ENCODE assay signal across 8 cellular contexts in the genomic region with DNA sequence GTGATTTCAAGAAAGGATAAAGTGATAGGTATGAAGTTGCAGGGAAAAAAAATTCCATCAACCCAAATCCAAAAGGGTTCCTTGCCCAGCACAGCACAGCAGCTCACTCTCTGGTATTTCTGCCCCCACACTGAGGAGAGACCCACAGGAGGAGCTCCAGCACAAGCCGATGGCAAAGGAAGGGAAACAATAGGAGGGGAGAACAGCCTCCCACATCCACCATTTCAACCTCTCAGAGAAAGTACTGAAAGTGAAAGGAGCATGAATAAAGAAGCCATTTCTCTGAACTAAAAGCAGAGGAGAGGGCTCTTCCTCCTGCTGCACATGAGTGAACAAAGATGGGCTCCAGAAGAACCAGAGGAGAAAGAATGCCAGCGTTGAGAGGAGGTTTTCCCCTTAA. TPM values are rescaled to one million over a fixed set of nuclear protein-coding genes. Genes with fewer than 3 reads are reported as not detected.
DNase-seq lines count a peak whose midpoint lies in the region; ATAC-seq, FAIRE-seq and TF ChIP-seq lines count a peak whose summit lies in the region.

No MANE protein-coding gene starts in this region.

- H3K9me3 ChIP-seq in keratinocyte (ENCODE audit: control insufficient read depth, low read depth, low read length) (no peaks in the 10 kb centered on the region), PC-9 (ENCODE audit: insufficient read depth, low read depth) (no peaks in the 10 kb centered on the region)

- H4K20me1 ChIP-seq in keratinocyte (ENCODE audit: control insufficient read depth, extremely low read depth, insufficient read depth, low read length): no peaks in the 10 kb centered on the region
- no peaks in the 10 kb centered on the region for H4K20me1 ChIP-seq in PC-9 (ENCODE audit: insufficient read depth)

- H3K4me2 ChIP-seq in keratinocyte (ENCODE audit: control insufficient read depth, extremely low read depth, insufficient read depth, low read depth, low read length): peak overlapping the region; percentile 17
- H3K4me2 ChIP-seq in PC-9: no peak overlapping the region

- H3K27ac ChIP-seq in keratinocyte (ENCODE audit: control insufficient read depth, insufficient read depth, low read length) (peak overlapping the region; percentile 22), PC-9 (no peak overlapping the region)

- no peaks in the 10 kb centered on the region for H3K79me2 ChIP-seq in keratinocyte (ENCODE audit: control insufficient read depth, insufficient read depth, low read length)
- H3K79me2 ChIP-seq in PC-9 (ENCODE audit: low read depth): no peaks in the 10 kb centered on the region

- H3K27me3 ChIP-seq in keratinocyte (ENCODE audit: control insufficient read depth, extremely low read depth, insufficient read depth, low read length) (no peaks in the 10 kb centered on the region), PC-9 (ENCODE audit: insufficient read depth, low read depth) (no peaks in the 10 kb centered on the region)

- CTCF ChIA-PET in AG04449 (lab: Yijun Ruan, JAX) (interaction anchor here (0.7 to 1.6 kb wide), 3 partner anchors 54 to 339 kb away, joined by 3 to 5 read pairs (median 3); no protein-coding TSS in a partner anchor), PC-9 (lab: Charles Lee) (no interaction called here)

- dilution Hi-C loops in keratinocyte (cut with MboI; ENCODE audit: extremely low pct_ligation_motif_present, low sequenced_read_pairs): no loop called here

- H3K9me3 Mint-ChIP-seq in activated T-helper 17 cell treated with anti-CD3 and anti-CD28 coated beads, Interleukin-2, amount 50 U/mL, for 72 hours: no peaks in the 10 kb centered on the region

- H3K4me1 ChIP-seq in keratinocyte (ENCODE audit: control insufficient read depth, extremely low read depth, insufficient read depth, low read length) (peaks cover 42% of the 10 kb centered on the region), PC-9 (replicated peaks; ENCODE audit: insufficient read depth) (peaks cover 28% of the 10 kb centered on the region)

- TF ChIP-seq CTCF in AG04449 (IDR thresholded peaks at IDR 0.05; ENCODE audit: insufficient read depth, low read length, missing control alignments) (peak; percentile 45), keratinocyte (optimal IDR thresholded peaks at IDR 0.05 in 1 of 3, IDR thresholded peaks at IDR 0.05 in 1 of 3, conservative IDR thresholded peaks at IDR 0.05 in 1 of 3; ENCODE audit: extremely low read depth in 1 of 3, insufficient read depth in 2 of 3, low read length in 3 of 3) (peak in 1 of 3 experiments; percentile 18), PC-9 (conservative IDR thresholded peaks at IDR 0.05) (no peak)

- POLR2A ChIA-PET in AG04449 (lab: Yijun Ruan, JAX) (no interaction called here), PC-9 (lab: Charles Lee; ENCODE audit: unreplicated experiment) (no interaction called here)

- peak overlapping the region; percentile 0 for H3K27ac Mint-ChIP-seq in activated T-helper 17 cell treated with anti-CD3 and anti-CD28 coated beads, Interleukin-2, amount 50 U/mL, for 72 hours

- H3K9me2 ChIP-seq in PC-9 (ENCODE audit: insufficient read depth): no peaks in the 10 kb centered on the region

- H3K4me3 Mint-ChIP-seq in activated T-helper 17 cell treated with anti-CD3 and anti-CD28 coated beads, Interleukin-2, amount 50 U/mL, for 72 hours: peak overlapping the region; percentile 29

- H3K4me1 Mint-ChIP-seq in activated T-helper 17 cell treated with anti-CD3 and anti-CD28 coated beads, Interleukin-2, amount 50 U/mL, for 72 hours: peaks cover 9% of the 10 kb centered on the region

- H2AFZ ChIP-seq in keratinocyte (ENCODE audit: control insufficient read depth, low read length) (no peak overlapping the region), PC-9 (no peak overlapping the region)

- intact Hi-C loops in PC-9 (cut with micrococcal nuclease; ENCODE audit: unreplicated experiment): no loop called here

- H3K9me1 ChIP-seq in keratinocyte (ENCODE audit: control insufficient read depth, extremely low read depth, insufficient read depth, low read length): no peaks in the 10 kb centered on the region

- no TSS peak for BruUV-seq in PC-9 (replicated peaks; lab: Mats Ljungman, UMichigan)

- no peaks in the 10 kb centered on the region for H3K36me3 ChIP-seq in keratinocyte (ENCODE audit: control insufficient read depth in 2 of 2, extremely low read depth in 1 of 2, insufficient read depth in 2 of 2, low read length in 2 of 2)
- no peaks in the 10 kb centered on the region for H3K36me3 ChIP-seq in PC-9 (ENCODE audit: low read depth)

- ATAC-seq in activated T-helper 17 cell treated with anti-CD3 and anti-CD28 coated beads, Interleukin-2, amount 50 U/mL, for 72 hours (replicated peaks): no peak
- no peak for ATAC-seq in GM19455 (IDR thresholded peaks at IDR 0.05; ENCODE audit: unreplicated experiment)

- no peaks in the 10 kb centered on the region for H3K36me3 Mint-ChIP-seq in activated T-helper 17 cell treated with anti-CD3 and anti-CD28 coated beads, Interleukin-2, amount 50 U/mL, for 72 hours (ENCODE audit: low read depth)

- peak; percentile 87 for FAIRE-seq in GM19239 (lab: Jason Lieb, UNC)
- no peak for FAIRE-seq in keratinocyte (lab: Jason Lieb, UNC)

- no peaks in the 10 kb centered on the region for H3K27me3 Mint-ChIP-seq in activated T-helper 17 cell treated with anti-CD3 and anti-CD28 coated beads, Interleukin-2, amount 50 U/mL, for 72 hours

- peak overlapping the region; percentile 25 for H3K4me3 ChIP-seq in AG04449 (ENCODE audit: low read depth, low read length)
- no peak overlapping the region for H3K4me3 ChIP-seq in keratinocyte (ENCODE audit: control insufficient read depth in 2 of 3, extremely low read depth in 1 of 3, insufficient read depth in 2 of 3, low read depth in 1 of 3, low read length in 3 of 3)
- H3K4me3 ChIP-seq in PC-9: no peak overlapping the region

- no peak overlapping the region for H3K9ac ChIP-seq in keratinocyte (ENCODE audit: control insufficient read depth, extremely low read depth, insufficient read depth, low read length)

- H3F3A ChIP-seq in PC-9 (ENCODE audit: insufficient read depth, low read depth): peaks cover 18% of the 10 kb centered on the region; the same call in 1 of the 2 replicates

- no peak for DNase-seq in AG04449 (ENCODE audit: low read depth, low spot score)
- no peak for DNase-seq in GM19239 (ENCODE audit: insufficient read length, low spot score)
- no peak for DNase-seq in keratinocyte (ENCODE audit: low read depth, low spot score)
- no peak for DNase-seq in NCI-H2107 treated with DMSO at 0.1 percent for 48 hours (lab: John Stamatoyannopoulos, UW; ENCODE audit: unreplicated experiment)
- no peak for DNase-seq in NAMALWA (ENCODE audit: low spot score)
- DNase-seq in PC-9: no peak

RNA-seq across cellular contexts. Expression of gene ZSWIM6, which starts 54.9 kb away (rescaled TPM):
- 1 to 10 TPM; 3.2 to 4.9 TPM for total RNA-seq in activated T-helper 17 cell treated with anti-CD3 and anti-CD28 coated beads, Interleukin-2, amount 50 U/mL, for 72 hours
- polyA plus RNA-seq in keratinocyte: 8.6 to 10.8 TPM (median 9.9 TPM) in 3 replicates
- polyA plus RNA-seq in keratinocyte (2011; ENCODE audit: low read depth): 4.0 TPM
- polyA plus RNA-seq in keratinocyte (2011; cell fraction: cytosol; rRNA removed): 3.8 and 5.9 TPM in 2 replicates
- 22.8 TPM in 2 replicates for polyA plus RNA-seq in keratinocyte (2011; cell fraction: nucleus; rRNA removed)
- polyA plus RNA-seq in keratinocyte (2012; ENCODE audit: low replicate concordance): 5.3 and 8.5 TPM in 2 replicates
- 13.6 to 25.3 TPM (median 22.6 TPM) in 3 replicates for polyA minus RNA-seq in keratinocyte
- polyA minus RNA-seq in keratinocyte (2011; cell fraction: cytosol; rRNA and poly(A)+ RNA removed): 8.1 TPM
- 22.2 and 34.2 TPM in 2 replicates for polyA minus RNA-seq in keratinocyte (2011; cell fraction: nucleus; rRNA and poly(A)+ RNA removed)
- 9.7 and 12.9 TPM in 2 replicates for total RNA-seq in PC-9 (2021)
